1 cellular context compared by ENCODE assay signal in genomic region chr16:1782408-1783247, GRCh38.
A peak's percentile ranks its signal among the peaks of the same experiment; 100 is the strongest.
TF ChIP-seq lines count a peak whose summit lies in the region.

NUBP2 (plus strand) TSS chr16:1782960; CDS start chr16:1783021, 61 bp downstream.
SPSB3 (minus strand) TSS chr16:1782571; CDS start chr16:1781483, 1,088 bp downstream.

TF ChIP-seq in HEK293, 187 proteins besides CTCF, POLR2A, EP300 and RAD21 (continued from another document and continues in another):
- no peak for TF ChIP-seq AEBP2 (tag by site-specific recombination; IDR thresholded peaks at IDR 0.05; ENCODE audit: borderline replicate concordance)
- TF ChIP-seq ZNF76 (tag by site-specific recombination; IDR thresholded peaks at IDR 0.05; ENCODE audit: borderline replicate concordance, low read depth): peak; percentile 58; the same call in 1 of the 2 replicates
- no peak for TF ChIP-seq ZNF394 (tag by site-specific recombination; IDR thresholded peaks at IDR 0.05; ENCODE audit: borderline replicate concordance)
- no peak for TF ChIP-seq YY2 (tag by site-specific recombination; IDR thresholded peaks at IDR 0.05)
- peak; percentile 67 for TF ChIP-seq ZNF341 (tag by site-specific recombination; IDR thresholded peaks at IDR 0.05; ENCODE audit: low read depth)
- TF ChIP-seq ZNF654 (tag by site-specific recombination; IDR thresholded peaks at IDR 0.05; ENCODE audit: low read depth): no peak
- TF ChIP-seq PRDM6 (tag by site-specific recombination; IDR thresholded peaks at IDR 0.05): no peak
- no peak for TF ChIP-seq ZNF24 (tag by site-specific recombination; IDR thresholded peaks at IDR 0.05)
- TF ChIP-seq ZNF302 (tag by site-specific recombination; IDR thresholded peaks at IDR 0.05; ENCODE audit: low read depth): no peak
- no peak for TF ChIP-seq ZNF677 (tag by site-specific recombination; IDR thresholded peaks at IDR 0.05)
- TF ChIP-seq ZNF202 (tag by site-specific recombination; IDR thresholded peaks at IDR 0.05; ENCODE audit: borderline replicate concordance): no peak
- no peak for TF ChIP-seq ZNF548 (tag by site-specific recombination; IDR thresholded peaks at IDR 0.05)
- TF ChIP-seq ZNF549 (tag by site-specific recombination; IDR thresholded peaks at IDR 0.05): no peak
- TF ChIP-seq ZNF138 (tag by site-specific recombination; IDR thresholded peaks at IDR 0.05; ENCODE audit: borderline replicate concordance): no peak
- TF ChIP-seq, protein P1, sequence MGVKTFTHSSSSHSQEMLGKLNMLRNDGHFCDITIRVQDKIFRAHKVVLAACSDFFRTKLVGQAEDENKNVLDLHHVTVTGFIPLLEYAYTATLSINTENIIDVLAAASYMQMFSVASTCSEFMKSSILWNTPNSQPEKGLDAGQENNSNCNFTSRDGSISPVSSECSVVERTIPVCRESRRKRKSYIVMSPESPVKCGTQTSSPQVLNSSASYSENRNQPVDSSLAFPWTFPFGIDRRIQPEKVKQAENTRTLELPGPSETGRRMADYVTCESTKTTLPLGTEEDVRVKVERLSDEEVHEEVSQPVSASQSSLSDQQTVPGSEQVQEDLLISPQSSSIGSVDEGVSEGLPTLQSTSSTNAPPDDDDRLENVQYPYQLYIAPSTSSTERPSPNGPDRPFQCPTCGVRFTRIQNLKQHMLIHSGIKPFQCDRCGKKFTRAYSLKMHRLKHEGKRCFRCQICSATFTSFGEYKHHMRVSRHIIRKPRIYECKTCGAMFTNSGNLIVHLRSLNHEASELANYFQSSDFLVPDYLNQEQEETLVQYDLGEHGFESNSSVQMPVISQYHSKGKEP (tag by site-specific recombination; IDR thresholded peaks at IDR 0.05): no peak
- TF ChIP-seq ZNF175 (tag by site-specific recombination; IDR thresholded peaks at IDR 0.05): no peak
- TF ChIP-seq REST (tag by site-specific recombination; IDR thresholded peaks at IDR 0.05): no peak
- TF ChIP-seq ZSCAN4 (tag by site-specific recombination; IDR thresholded peaks at IDR 0.05): no peak
- no peak for TF ChIP-seq PRDM2 (tag by site-specific recombination; IDR thresholded peaks at IDR 0.05; ENCODE audit: borderline replicate concordance)
- no peak for TF ChIP-seq ZNF391 (tag by site-specific recombination; IDR thresholded peaks at IDR 0.05; ENCODE audit: borderline replicate concordance, low read depth)
- no peak for TF ChIP-seq ZNF214 (tag by site-specific recombination; IDR thresholded peaks at IDR 0.05; ENCODE audit: borderline replicate concordance)
- TF ChIP-seq, protein P2, sequence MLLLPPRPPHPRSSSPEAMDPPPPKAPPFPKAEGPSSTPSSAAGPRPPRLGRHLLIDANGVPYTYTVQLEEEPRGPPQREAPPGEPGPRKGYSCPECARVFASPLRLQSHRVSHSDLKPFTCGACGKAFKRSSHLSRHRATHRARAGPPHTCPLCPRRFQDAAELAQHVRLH (tag by site-specific recombination; IDR thresholded peaks at IDR 0.05): peak; percentile 100
- TF ChIP-seq, protein P3, sequence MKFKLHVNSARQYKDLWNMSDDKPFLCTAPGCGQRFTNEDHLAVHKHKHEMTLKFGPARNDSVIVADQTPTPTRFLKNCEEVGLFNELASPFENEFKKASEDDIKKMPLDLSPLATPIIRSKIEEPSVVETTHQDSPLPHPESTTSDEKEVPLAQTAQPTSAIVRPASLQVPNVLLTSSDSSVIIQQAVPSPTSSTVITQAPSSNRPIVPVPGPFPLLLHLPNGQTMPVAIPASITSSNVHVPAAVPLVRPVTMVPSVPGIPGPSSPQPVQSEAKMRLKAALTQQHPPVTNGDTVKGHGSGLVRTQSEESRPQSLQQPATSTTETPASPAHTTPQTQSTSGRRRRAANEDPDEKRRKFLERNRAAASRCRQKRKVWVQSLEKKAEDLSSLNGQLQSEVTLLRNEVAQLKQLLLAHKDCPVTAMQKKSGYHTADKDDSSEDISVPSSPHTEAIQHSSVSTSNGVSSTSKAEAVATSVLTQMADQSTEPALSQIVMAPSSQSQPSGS (tag by site-specific recombination; IDR thresholded peaks at IDR 0.05; ENCODE audit: low read depth): no peak
- no peak for TF ChIP-seq IKZF3 (tag by site-specific recombination; IDR thresholded peaks at IDR 0.05)
- peak; percentile 86 for TF ChIP-seq ELK4 (IDR thresholded peaks at IDR 0.05; ENCODE audit: borderline replicate concordance, low read depth, low read length)
- TF ChIP-seq, protein P4, sequence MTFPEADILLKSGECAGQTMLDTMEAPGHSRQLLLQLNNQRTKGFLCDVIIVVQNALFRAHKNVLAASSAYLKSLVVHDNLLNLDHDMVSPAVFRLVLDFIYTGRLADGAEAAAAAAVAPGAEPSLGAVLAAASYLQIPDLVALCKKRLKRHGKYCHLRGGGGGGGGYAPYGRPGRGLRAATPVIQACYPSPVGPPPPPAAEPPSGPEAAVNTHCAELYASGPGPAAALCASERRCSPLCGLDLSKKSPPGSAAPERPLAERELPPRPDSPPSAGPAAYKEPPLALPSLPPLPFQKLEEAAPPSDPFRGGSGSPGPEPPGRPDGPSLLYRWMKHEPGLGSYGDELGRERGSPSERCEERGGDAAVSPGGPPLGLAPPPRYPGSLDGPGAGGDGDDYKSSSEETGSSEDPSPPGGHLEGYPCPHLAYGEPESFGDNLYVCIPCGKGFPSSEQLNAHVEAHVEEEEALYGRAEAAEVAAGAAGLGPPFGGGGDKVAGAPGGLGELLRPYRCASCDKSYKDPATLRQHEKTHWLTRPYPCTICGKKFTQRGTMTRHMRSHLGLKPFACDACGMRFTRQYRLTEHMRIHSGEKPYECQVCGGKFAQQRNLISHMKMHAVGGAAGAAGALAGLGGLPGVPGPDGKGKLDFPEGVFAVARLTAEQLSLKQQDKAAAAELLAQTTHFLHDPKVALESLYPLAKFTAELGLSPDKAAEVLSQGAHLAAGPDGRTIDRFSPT (tag by site-specific recombination; IDR thresholded peaks at IDR 0.05): no peak
- no peak for TF ChIP-seq ZNF211 (tag by site-specific recombination; IDR thresholded peaks at IDR 0.05; ENCODE audit: low read depth)
- no peak for TF ChIP-seq ZBTB7A (tag by site-specific recombination; IDR thresholded peaks at IDR 0.05; ENCODE audit: low read depth)
- TF ChIP-seq ZNF274 (IDR thresholded peaks at IDR 0.05; ENCODE audit: low read length): no peak
- TF ChIP-seq ZNF274 (tag by site-specific recombination; IDR thresholded peaks at IDR 0.05; ENCODE audit: borderline replicate concordance): no peak
